Comparison of ENCODE assay signal across 18 cellular contexts in the genomic region with DNA sequence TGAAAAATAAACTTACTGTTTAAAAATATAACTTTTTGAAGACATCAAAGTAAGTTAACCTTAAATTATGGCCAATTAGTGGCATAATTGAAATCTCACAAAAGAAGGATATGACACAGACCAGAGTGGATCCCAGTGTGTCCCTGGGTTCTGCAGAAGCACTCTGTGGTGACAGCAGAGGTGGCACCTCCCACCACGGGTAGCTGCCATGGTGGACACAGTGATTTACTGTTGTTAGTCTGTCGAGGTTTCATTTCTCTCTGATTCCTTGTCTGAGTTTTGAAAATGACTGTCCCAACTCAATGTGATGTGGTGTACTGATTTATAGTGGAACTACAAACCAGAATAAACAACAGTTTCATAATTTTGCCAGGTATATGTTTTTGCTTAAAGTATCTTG.
DNase-seq lines count a peak whose midpoint lies in the region; ATAC-seq, FAIRE-seq and TF ChIP-seq lines count a peak whose summit lies in the region.
"Had no signal": no experiment of that assay in that cellular context is flagged by ENCODE, and none has a peak within 500 bp of the region (broad histone marks: within the 10 kb centered on the region; RNA-seq: fewer than 3 reads in every experiment).

No MANE protein-coding gene starts in this region.

- no peak for FAIRE-seq in K562 (lab: Jason Lieb, UNC)
- FAIRE-seq: A549, H1 had no signal

- TF ChIP-seq RAD21 in K562 (CRISPR knock-in tag; conservative IDR thresholded peaks at IDR 0.05 in 1 of 2, IDR thresholded peaks at IDR 0.05 in 1 of 2): no peak

- TF ChIP-seq CTCF in PC-9 (conservative IDR thresholded peaks at IDR 0.05) (no peak), K562 (IDR thresholded peaks at IDR 0.05 in 2 of 3, conservative IDR thresholded peaks at IDR 0.05 in 1 of 3; ENCODE audit: insufficient read depth in 2 of 3, low read depth in 1 of 3, low read length in 3 of 3) (no peak), heart right ventricle (IDR thresholded peaks at IDR 0.05) (no peak)

- H3K4me1 ChIP-seq in Karpas-422 (ENCODE audit: low read length) (peaks cover 37% of the 10 kb centered on the region), PC-9 (replicated peaks; ENCODE audit: insufficient read depth) (peaks cover 10% of the 10 kb centered on the region), K562 (replicated peaks in 1 of 2; ENCODE audit: control insufficient read depth in 2 of 2, insufficient read depth in 2 of 2, low read length in 2 of 2) (no peaks in the 10 kb centered on the region), heart right ventricle (no peaks in the 10 kb centered on the region)
- H3K4me1 ChIP-seq: A549, HAP-1 had no signal

- no peak overlapping the region for H3K4me2 ChIP-seq in Karpas-422 (ENCODE audit: low read depth, low read length, poor library complexity, severe bottlenecking)
- H3K4me2 ChIP-seq in PC-9: no peak overlapping the region
- H3K4me2 ChIP-seq in K562 (ENCODE audit: insufficient read depth, low read length): no peak overlapping the region
- H3K4me2 ChIP-seq: A549 had no signal

- no peaks in the 10 kb centered on the region for H3K27me3 ChIP-seq in Karpas-422 (ENCODE audit: low read length)
- no peaks in the 10 kb centered on the region for H3K27me3 ChIP-seq in PC-9 (ENCODE audit: insufficient read depth, low read depth)
- H3K27me3 ChIP-seq in K562 (ENCODE audit: control insufficient read depth in 2 of 2, insufficient read depth in 2 of 2, low read length in 2 of 2): no peaks in the 10 kb centered on the region
- no peaks in the 10 kb centered on the region for H3K27me3 ChIP-seq in heart right ventricle
- H3K27me3 ChIP-seq: BE2C had no signal

- H3K27ac Mint-ChIP-seq in activated naive CD4-positive, alpha-beta T cell treated with anti-CD3 and anti-CD28 coated beads for 36 hours: no peak overlapping the region
- H3K27ac Mint-ChIP-seq: CD4-positive, alpha-beta memory T cell; HFFc6 had no signal

- H3K9me2 ChIP-seq in Karpas-422 (replicated peaks; ENCODE audit: insufficient read depth, low read length) (no peaks in the 10 kb centered on the region), PC-9 (ENCODE audit: insufficient read depth) (no peaks in the 10 kb centered on the region)

- H3K4me3 ChIP-seq in Karpas-422 (ENCODE audit: low read length) (no peak overlapping the region), PC-9 (no peak overlapping the region), K562 (no peak overlapping the region), heart right ventricle (no peak overlapping the region)
- H3K4me3 ChIP-seq: A549, HAP-1 had no signal

- CTCF ChIA-PET in activated naive CD4-positive, alpha-beta T cell treated with anti-CD3 and anti-CD28 coated beads for 36 hours (lab: Charles Lee): no interaction called here
- CTCF ChIA-PET in PC-9 (lab: Charles Lee) (no interaction called here), K562 (lab: Yijun Ruan, JAX; ENCODE audit: low intra/inter-chr PET ratio) (no interaction called here)

- no peak for TF ChIP-seq POLR2A in K562 (conservative IDR thresholded peaks at IDR 0.05)

- DNase-seq in activated naive CD4-positive, alpha-beta T cell treated with anti-CD3 and anti-CD28 coated beads for 36 hours: peak; percentile 10
- DNase-seq in activated naive CD4-positive, alpha-beta T cell treated with Interleukin-2 at 50 U/mL for 16 hours: no peak
- no peak for DNase-seq in Karpas-422
- DNase-seq in PC-9: no peak
- DNase-seq in K562 (ENCODE audit: extremely low read depth in 1 of 4, low spot score in 3 of 4): no peak
- DNase-seq in heart right ventricle: no peak
- no peak for DNase-seq in DMS153 (lab: John Stamatoyannopoulos, UW)
- DNase-seq: BE2C; CD4-positive, alpha-beta memory T cell; DMS79 treated with DMSO at 0.1 percent for 48 hours; EL; GDM1; HFFc6 had no signal

- H3F3A ChIP-seq in PC-9 (ENCODE audit: insufficient read depth, low read depth): peaks cover 22% of the 10 kb centered on the region; the same call in 1 of the 2 replicates

- in situ Hi-C loops in K562 (cut with MboI): no loop called here

- peaks cover 6% of the 10 kb centered on the region for H3K36me3 Mint-ChIP-seq in activated naive CD4-positive, alpha-beta T cell treated with anti-CD3 and anti-CD28 coated beads for 36 hours (ENCODE audit: low read depth)

- H2AFZ ChIP-seq in Karpas-422 (ENCODE audit: low read length): no peak overlapping the region
- no peak overlapping the region for H2AFZ ChIP-seq in PC-9
- no peak overlapping the region for H2AFZ ChIP-seq in K562 (ENCODE audit: low read depth, low read length)

- H3K9ac ChIP-seq in Karpas-422 (ENCODE audit: low read length): no peak overlapping the region
- no peak overlapping the region for H3K9ac ChIP-seq in K562 (ENCODE audit: insufficient read depth in 1 of 2, low read depth in 2 of 2, low read length in 2 of 2)

- BruUV-seq in PC-9 (replicated peaks; lab: Mats Ljungman, UMichigan): no TSS peak
- no TSS peak for BruUV-seq in K562 (replicated peaks; lab: Mats Ljungman, UMichigan)

- POLR2A ChIA-PET in PC-9 (lab: Charles Lee; ENCODE audit: unreplicated experiment): no interaction called here
- POLR2A ChIA-PET in K562 (lab: Yijun Ruan, JAX): no interaction called here

- H3K9me1 ChIP-seq in K562 (ENCODE audit: control insufficient read depth, insufficient read depth, low read length): no peaks in the 10 kb centered on the region

- TF ChIP-seq EP300 in K562 (IDR thresholded peaks at IDR 0.05; ENCODE audit: low read length): no peak

- H3K4me1 Mint-ChIP-seq in activated naive CD4-positive, alpha-beta T cell treated with anti-CD3 and anti-CD28 coated beads for 36 hours (ENCODE audit: low read depth): no peaks in the 10 kb centered on the region

- no peaks in the 10 kb centered on the region for H3K27me3 Mint-ChIP-seq in activated naive CD4-positive, alpha-beta T cell treated with anti-CD3 and anti-CD28 coated beads for 36 hours (ENCODE audit: low read depth)
- H3K27me3 Mint-ChIP-seq: CD4-positive, alpha-beta memory T cell had no signal

- WGBS in K562 (ENCODE audit: insufficient coverage, low coverage, missing lambda C conversion rate): 26% methylated on average over 2 of the region's 2 CpGs
- WGBS in heart right ventricle, 2 donors: 40 to 65% methylated on average over 2 of the region's 2 CpGs

- H3K27ac ChIP-seq in Karpas-422 (ENCODE audit: low read length) (peak overlapping the region; percentile 37; the same call in 1 of the 2 replicates), PC-9 (peak overlapping the region; percentile 60), K562 (ENCODE audit: extremely low read depth, low read depth, low read length) (no peak overlapping the region), heart right ventricle (no peak overlapping the region)
- H3K27ac ChIP-seq: A549, C4-2B, HL-60 had no signal

- intact Hi-C loops in activated naive CD4-positive, alpha-beta T cell treated with anti-CD3 and anti-CD28 coated beads for 36 hours (cut with micrococcal nuclease): no loop called here
- intact Hi-C loops in PC-9 (cut with micrococcal nuclease; ENCODE audit: unreplicated experiment) (no loop called here), K562 (cut with micrococcal nuclease) (no loop called here), heart right ventricle (cut with DNase I) (no loop called here)

- peaks cover 2% of the 10 kb centered on the region for H3K9me3 Mint-ChIP-seq in activated naive CD4-positive, alpha-beta T cell treated with anti-CD3 and anti-CD28 coated beads for 36 hours

- H3K79me2 ChIP-seq in Karpas-422 (ENCODE audit: low read length): peaks cover 94% of the 10 kb centered on the region
- no peaks in the 10 kb centered on the region; the same call in 1 of the 2 replicates for H3K79me2 ChIP-seq in PC-9 (ENCODE audit: low read depth)
- no peaks in the 10 kb centered on the region for H3K79me2 ChIP-seq in K562 (ENCODE audit: control insufficient read depth, insufficient read depth, low read length)

- no peak overlapping the region for H3K4me3 Mint-ChIP-seq in activated naive CD4-positive, alpha-beta T cell treated with anti-CD3 and anti-CD28 coated beads for 36 hours
- H3K4me3 Mint-ChIP-seq: CD4-positive, alpha-beta memory T cell; HFFc6 had no signal

- ATAC-seq in K562 (no peak), heart right ventricle (no peak)
- ATAC-seq: A549 had no signal

- H3K9me3 ChIP-seq in Karpas-422 (ENCODE audit: low read length): no peaks in the 10 kb centered on the region; the same call in 1 of the 2 replicates
- peaks cover 5% of the 10 kb centered on the region; the same call in 1 of the 2 replicates for H3K9me3 ChIP-seq in PC-9 (ENCODE audit: insufficient read depth, low read depth)
- no peaks in the 10 kb centered on the region; the same call in 1 of the 2 replicates for H3K9me3 ChIP-seq in K562 (replicated peaks; ENCODE audit: control insufficient read depth, insufficient read depth, low read depth, low read length)
- H3K9me3 ChIP-seq in heart right ventricle: peaks cover 0 to 10% (median 0%) of the 10 kb centered on the region in 11 donors

- no peaks in the 10 kb centered on the region for H4K20me1 ChIP-seq in Karpas-422 (ENCODE audit: insufficient read depth, low read depth, low read length)
- H4K20me1 ChIP-seq in PC-9 (ENCODE audit: insufficient read depth): no peaks in the 10 kb centered on the region
- no peaks in the 10 kb centered on the region for H4K20me1 ChIP-seq in K562 (replicated peaks; ENCODE audit: control insufficient read depth, insufficient read depth, low read length)

- peaks cover 5% of the 10 kb centered on the region; the same call in 1 of the 2 replicates for H3K36me3 ChIP-seq in Karpas-422 (ENCODE audit: insufficient read depth, low read length)
- H3K36me3 ChIP-seq in PC-9 (ENCODE audit: low read depth): 0 out of 2 replicates have a peak, but pooled peaks cover 5% of the 10 kb centered on the region
- H3K36me3 ChIP-seq in K562 (ENCODE audit: control insufficient read depth, insufficient read depth, low read length): no peaks in the 10 kb centered on the region
- H3K36me3 ChIP-seq in heart right ventricle: no peaks in the 10 kb centered on the region
- H3K36me3 ChIP-seq: BE2C, HAP-1 had no signal

TF ChIP-seq in K562, 482 proteins besides CTCF, POLR2A, EP300 and RAD21:
- no peak for TF ChIP-seq TOE1 (IDR thresholded peaks at IDR 0.05; ENCODE audit: borderline replicate concordance)
- no peak for TF ChIP-seq TOE1 (CRISPR knock-in tag; IDR thresholded peaks at IDR 0.05; ENCODE audit: borderline replicate concordance, low read depth)
- TF ChIP-seq MEIS2 (IDR thresholded peaks at IDR 0.05; ENCODE audit: partially characterized antibody): peak; percentile 37

Comparison
In these comparisons a context has a peak if more than half of its experiments do, and no peak if none do; other contexts are left out.
1. H3K27ac ChIP-seq: peak in Karpas-422 (single experiment) and PC-9 (single experiment); none in K562 (single experiment) and heart right ventricle (0 of 10).